ENCODE assay signal across 8 cellular contexts in genomic region chr9:126514037-126514821, GRCh38.
A peak's percentile ranks its signal among the peaks of the same experiment; 100 is the strongest.
DNase-seq lines count a peak whose midpoint lies in the region; ATAC-seq and TF ChIP-seq lines count a peak whose summit lies in the region.

No MANE protein-coding gene starts in this region.

- peak; percentile 81 to 90 for ATAC-seq in lower lobe of right lung
- no peak for ATAC-seq in GM19328 (IDR thresholded peaks at IDR 0.05; ENCODE audit: unreplicated experiment)
- ATAC-seq in GM18520 (IDR thresholded peaks at IDR 0.05; ENCODE audit: unreplicated experiment), result no peak

- no peak overlapping the region for H2AFZ ChIP-seq in Karpas-422 (ENCODE audit: low read length)

- H3K27me3 ChIP-seq in Karpas-422 (ENCODE audit: low read length) (no peaks in the 10 kb centered on the region), lower lobe of right lung (ENCODE audit: low read depth) (peaks cover 63% of the 10 kb centered on the region)

- H3K9ac ChIP-seq in Karpas-422 (ENCODE audit: low read length), result no peak overlapping the region

- DNase-seq in DMS 273 (lab: John Stamatoyannopoulos, UW; ENCODE audit: unreplicated experiment) (peak; percentile 84), Karpas-422 (peak; percentile 85), ecto neural progenitor cell (ENCODE audit: low spot score) (peak; percentile 92), lower lobe of right lung (peak; percentile 79)
- peak; percentile 45 to 47 for DNase-seq in activated CD4-positive, alpha-beta T cell treated with anti-CD3 and anti-CD28 coated beads for 4 hours
- DNase-seq in stimulated activated CD8-positive, alpha-beta memory T cell treated with anti-CD3 and anti-CD28 coated beads, Interleukin-15, amount 100 ng/mL, for 48 hours (ENCODE audit: low read depth in 2 of 2), result peak; percentile 49 to 57

- no peaks in the 10 kb centered on the region for H3K9me2 ChIP-seq in Karpas-422 (replicated peaks; ENCODE audit: insufficient read depth, low read length)

- no peak overlapping the region for H3K4me2 ChIP-seq in Karpas-422 (ENCODE audit: low read depth, low read length, poor library complexity, severe bottlenecking)

- H3K4me1 ChIP-seq in Karpas-422 (ENCODE audit: low read length) (peaks cover 17% of the 10 kb centered on the region), lower lobe of right lung (peaks cover 37% of the 10 kb centered on the region)

- H3K9me3 ChIP-seq in Karpas-422 (ENCODE audit: low read length) (no peaks in the 10 kb centered on the region), lower lobe of right lung (no peaks in the 10 kb centered on the region)

- no peaks in the 10 kb centered on the region for H3K79me2 ChIP-seq in Karpas-422 (ENCODE audit: low read length)

- no peak overlapping the region for H3K4me3 ChIP-seq in Karpas-422 (ENCODE audit: low read length)
- peak overlapping the region; percentile 19 for H3K4me3 ChIP-seq in lower lobe of right lung

- H3K36me3 ChIP-seq in Karpas-422 (ENCODE audit: insufficient read depth, low read length) (no peaks in the 10 kb centered on the region), lower lobe of right lung (no peaks in the 10 kb centered on the region)

- no peak overlapping the region for H3K27ac ChIP-seq in Karpas-422 (ENCODE audit: low read length)
- H3K27ac ChIP-seq in lower lobe of right lung, result no peak overlapping the region

- no peaks in the 10 kb centered on the region for H4K20me1 ChIP-seq in Karpas-422 (ENCODE audit: insufficient read depth, low read depth, low read length)

- TF ChIP-seq CTCF in lower lobe of right lung (IDR thresholded peaks at IDR 0.05), result peak; percentile 63

- intact Hi-C loops in lower lobe of right lung (cut with DNase I), result loop anchor here (10.0 kb wide), 1 partner anchor 51 kb away; no protein-coding TSS in a partner anchor

Comparison
In these comparisons a context has a peak if more than half of its experiments do, and no peak if none do; other contexts are left out.
1. ATAC-seq: peak in lower lobe of right lung (2 of 2); none in GM19328 (single experiment) and GM18520 (single experiment).
2. Peak in every context shown above with its lines, with median percentiles within 50 percentile points of each other: DNase-seq.